11 cellular contexts compared by ENCODE assay signal in genomic region chr6:139979021-139979721, GRCh38.
DNase-seq lines count a peak whose midpoint lies in the region; ATAC-seq and TF ChIP-seq lines count a peak whose summit lies in the region.
"Had no signal": no experiment of that assay in that cellular context is flagged by ENCODE, and none has a peak within 500 bp of the region (broad histone marks: within the 10 kb centered on the region; RNA-seq: fewer than 3 reads in every experiment).

No MANE protein-coding gene starts in this region.

- H3K36me3 Mint-ChIP-seq in activated CD8-positive, alpha-beta T cell treated with anti-CD3 and anti-CD28 coated beads for 36 hours (ENCODE audit: low read depth) = no peaks in the 10 kb centered on the region
- H3K36me3 Mint-ChIP-seq: activated naive CD8-positive, alpha-beta T cell treated with anti-CD3 and anti-CD28 coated beads, Interleukin-2, amount 10 ng/mL, durations not matched to agents 7 days and 5 days had no signal

- no peak overlapping the region for H2BK12ac ChIP-seq in trophoblast cell (ENCODE audit: low read length)

- H2AFZ ChIP-seq in trophoblast cell (ENCODE audit: insufficient read depth, low read length, poor library complexity) = no peak overlapping the region

- H2BK120ac ChIP-seq in trophoblast cell (ENCODE audit: insufficient read depth, low read length, poor library complexity) = no peak overlapping the region

- H4K8ac ChIP-seq in trophoblast cell (ENCODE audit: low read depth, low read length) = no peak overlapping the region

- POLR2A ChIA-PET in activated CD8-positive, alpha-beta T cell treated with anti-CD3 and anti-CD28 coated beads for 36 hours (lab: Charles Lee) = no interaction called here

- peak in 1 of 2 donors; percentile 39 for TF ChIP-seq CTCF in right atrium auricular region (IDR thresholded peaks at IDR 0.05)
- no peak for TF ChIP-seq CTCF in activated CD8-positive, alpha-beta T cell treated with anti-CD3 and anti-CD28 coated beads for 36 hours (IDR thresholded peaks at IDR 0.05)

- no CpG with 5 or more reads among the region's 7 CpGs for WGBS in trophoblast cell (ENCODE audit: extremely low coverage, insufficient coverage, insufficient read length)

- no peak overlapping the region for H3K23ac ChIP-seq in trophoblast cell (ENCODE audit: low read length)

- H3K4me3 ChIP-seq in right atrium auricular region (no peak overlapping the region), trophoblast cell (ENCODE audit: low read depth, low read length) (no peak overlapping the region)
- H3K4me3 ChIP-seq: pancreas had no signal

- no peak overlapping the region for H2BK5ac ChIP-seq in trophoblast cell (ENCODE audit: low read depth, low read length, poor library complexity)

- peaks cover 24% of the 10 kb centered on the region for H3K79me1 ChIP-seq in trophoblast cell (ENCODE audit: low read length)

- no peak overlapping the region for H3K4me2 ChIP-seq in trophoblast cell (ENCODE audit: low read length)

- H3K9ac ChIP-seq in trophoblast cell (ENCODE audit: low read length) = no peak overlapping the region

- peaks cover 14% of the 10 kb centered on the region for H3K27me3 Mint-ChIP-seq in activated CD8-positive, alpha-beta T cell treated with anti-CD3 and anti-CD28 coated beads for 36 hours

- H3K4me1 ChIP-seq in right atrium auricular region (peaks cover 0 to 45% of the 10 kb centered on the region in 2 donors), trophoblast cell (ENCODE audit: control insufficient read depth in 1 of 2, insufficient read depth in 2 of 2, low read length in 2 of 2) (peaks cover 4 to 16% of the 10 kb centered on the region in 2 experiments)

- no peak overlapping the region for H3K27ac Mint-ChIP-seq in activated CD8-positive, alpha-beta T cell treated with anti-CD3 and anti-CD28 coated beads for 36 hours
- H3K27ac Mint-ChIP-seq: activated naive CD8-positive, alpha-beta T cell treated with anti-CD3 and anti-CD28 coated beads, Interleukin-2, amount 10 ng/mL, durations not matched to agents 7 days and 5 days had no signal

- ATAC-seq in HG03095 (IDR thresholded peaks at IDR 0.05; ENCODE audit: unreplicated experiment) = no peak
- no peak for ATAC-seq in activated CD8-positive, alpha-beta T cell treated with anti-CD3 and anti-CD28 coated beads for 36 hours

- H3K36me3 ChIP-seq in right atrium auricular region = no peaks in the 10 kb centered on the region
- peaks cover 0 to 2% of the 10 kb centered on the region in 2 experiments for H3K36me3 ChIP-seq in trophoblast cell (ENCODE audit: control insufficient read depth in 1 of 2, insufficient read depth in 2 of 2, low read length in 2 of 2)
- H3K36me3 ChIP-seq: pancreas had no signal

- no peaks in the 10 kb centered on the region for H3K9me3 Mint-ChIP-seq in activated CD8-positive, alpha-beta T cell treated with anti-CD3 and anti-CD28 coated beads for 36 hours
- H3K9me3 Mint-ChIP-seq: activated naive CD8-positive, alpha-beta T cell treated with anti-CD3 and anti-CD28 coated beads, Interleukin-2, amount 10 ng/mL, durations not matched to agents 7 days and 5 days had no signal

- DNase-seq in ELF-1 (ENCODE audit: low read depth, low spot score) (peak; percentile 44), astrocyte of the hippocampus (ENCODE audit: low read depth, low spot score) (peak; percentile 64), right atrium auricular region (ENCODE audit: low spot score) (no peak), trophoblast cell (peak in 1 of 2 donors; percentile 26), SW480 (ENCODE audit: low spot score) (no peak), GDM1 (lab: John Stamatoyannopoulos, UW) (no peak)
- no peak for DNase-seq in activated CD8-positive, alpha-beta T cell treated with anti-CD3 and anti-CD28 coated beads for 36 hours
- DNase-seq: activated naive CD8-positive, alpha-beta T cell treated with anti-CD3 and anti-CD28 coated beads, Interleukin-2, amount 10 ng/mL, durations not matched to agents 7 days and 5 days; pancreas; stimulated activated CD4-positive, alpha-beta T cell treated with anti-CD3 and anti-CD28 coated beads, Interleukin-1b, Interleukin-23, amount 100 ng/mL, for 48 hours had no signal

- peaks cover 7% of the 10 kb centered on the region for H3K79me2 ChIP-seq in trophoblast cell (ENCODE audit: control insufficient read depth, insufficient read depth, low read length, poor library complexity)

- no peak overlapping the region for H3K18ac ChIP-seq in trophoblast cell (ENCODE audit: low read length)

- H3K27ac ChIP-seq in right atrium auricular region (peak overlapping the region; percentile 12 to 71), trophoblast cell (ENCODE audit: low read depth, low read length) (peak overlapping the region; percentile 96)

- H3K27me3 ChIP-seq in right atrium auricular region (no peaks in the 10 kb centered on the region), trophoblast cell (ENCODE audit: insufficient read depth, low read length) (no peaks in the 10 kb centered on the region)
- H3K27me3 ChIP-seq: pancreas had no signal

- H4K91ac ChIP-seq in trophoblast cell (ENCODE audit: low read depth, low read length) = no peak overlapping the region

- H2AK5ac ChIP-seq in trophoblast cell (ENCODE audit: low read length) = no peak overlapping the region

- no peak overlapping the region for H3K4ac ChIP-seq in trophoblast cell (ENCODE audit: low read depth, low read length)

- CTCF ChIA-PET in activated CD8-positive, alpha-beta T cell treated with anti-CD3 and anti-CD28 coated beads for 36 hours (lab: Charles Lee) = no interaction called here

- H4K12ac ChIP-seq in trophoblast cell (ENCODE audit: low read depth, low read length) = no peak overlapping the region

- intact Hi-C loops in activated CD8-positive, alpha-beta T cell treated with anti-CD3 and anti-CD28 coated beads for 36 hours (cut with micrococcal nuclease) = no loop called here

- no peaks in the 10 kb centered on the region for H3K9me3 ChIP-seq in right atrium auricular region
- no peaks in the 10 kb centered on the region for H3K9me3 ChIP-seq in trophoblast cell (ENCODE audit: insufficient read depth, low read depth, low read length)
- H3K9me3 ChIP-seq: pancreas had no signal

- no peak overlapping the region for H3K4me3 Mint-ChIP-seq in activated CD8-positive, alpha-beta T cell treated with anti-CD3 and anti-CD28 coated beads for 36 hours
- H3K4me3 Mint-ChIP-seq: activated naive CD8-positive, alpha-beta T cell treated with anti-CD3 and anti-CD28 coated beads, Interleukin-2, amount 10 ng/mL, durations not matched to agents 7 days and 5 days had no signal

- no peak overlapping the region for H3K14ac ChIP-seq in trophoblast cell (ENCODE audit: low read length)

- H3K4me1 Mint-ChIP-seq in activated CD8-positive, alpha-beta T cell treated with anti-CD3 and anti-CD28 coated beads for 36 hours (ENCODE audit: low read depth) = peaks cover 5% of the 10 kb centered on the region
- H3K4me1 Mint-ChIP-seq: activated naive CD8-positive, alpha-beta T cell treated with anti-CD3 and anti-CD28 coated beads, Interleukin-2, amount 10 ng/mL, durations not matched to agents 7 days and 5 days had no signal

Comparison
In these comparisons a context has a peak if more than half of its experiments do, and no peak if none do; other contexts are left out.
1. DNase-seq: peak in ELF-1 (single experiment) and astrocyte of the hippocampus (single experiment); none in right atrium auricular region (single experiment), SW480 (single experiment), GDM1 (single experiment) and activated CD8-positive, alpha-beta T cell treated with anti-CD3 and anti-CD28 coated beads for 36 hours (single experiment).